Comparison of ENCODE assay signal across 26 cellular contexts in the genomic region with DNA sequence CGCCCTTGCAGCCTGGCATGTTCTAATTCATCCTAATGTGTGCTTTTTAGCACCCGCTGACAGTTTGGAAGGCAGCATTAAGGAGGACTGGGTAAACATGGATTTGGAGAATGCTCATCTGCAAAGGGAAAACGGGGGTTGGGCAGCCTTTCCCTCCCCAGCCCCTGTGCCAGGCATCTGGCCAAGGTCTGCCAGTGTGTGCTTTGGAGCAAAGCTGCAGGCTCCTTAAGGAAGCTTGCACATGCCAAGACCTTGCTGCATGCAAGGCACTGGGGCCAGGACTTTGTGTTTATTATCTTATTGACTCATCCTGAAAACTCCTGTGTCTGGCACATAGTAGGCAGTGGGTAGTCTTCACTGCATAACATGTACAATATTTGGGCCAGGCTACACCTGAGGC. TPM values are rescaled to one million over a fixed set of nuclear protein-coding genes. Genes with fewer than 3 reads are reported as not detected.
A peak's percentile ranks its signal among the peaks of the same experiment; 100 is the strongest.
DNase-seq lines count a peak whose midpoint lies in the region; ATAC-seq lines count a peak whose summit lies in the region.
"Had no signal": no experiment of that assay in that cellular context is flagged by ENCODE, and none has a peak within 500 bp of the region (broad histone marks: within the 10 kb centered on the region; RNA-seq: fewer than 3 reads in every experiment).

No MANE protein-coding gene starts in this region.

- H3K4ac ChIP-seq in neuronal stem cell (ENCODE audit: low read length) = no peak overlapping the region

- H3K9ac ChIP-seq in neuronal stem cell (ENCODE audit: low read depth, low read length, poor library complexity) = no peak overlapping the region

- no peak for ATAC-seq in naive thymus-derived CD8-positive, alpha-beta T cell
- ATAC-seq in GM18519 (IDR thresholded peaks at IDR 0.05; ENCODE audit: low FRiP score, unreplicated experiment) (no peak), HG02759 (IDR thresholded peaks at IDR 0.05; ENCODE audit: unreplicated experiment) (no peak)
- ATAC-seq: activated T-helper 17 cell treated with anti-CD3 and anti-CD28 coated beads, Interleukin-2, amount 50 U/mL, for 72 hours; heart left ventricle; T-helper 17 cell had no signal

- no peaks in the 10 kb centered on the region for H3K27me3 ChIP-seq in neuronal stem cell (ENCODE audit: control insufficient read depth in 3 of 3, insufficient read depth in 3 of 3, low read depth in 1 of 3, low read length in 3 of 3)
- H3K27me3 ChIP-seq: heart left ventricle, tibial artery had no signal

- peak; percentile 7 for DNase-seq in DMS 273 (lab: John Stamatoyannopoulos, UW; ENCODE audit: unreplicated experiment)
- no peak for DNase-seq in DMS 273 treated with DMSO at 0.1 percent for 48 hours (lab: John Stamatoyannopoulos, UW)
- peak; percentile 39 for DNase-seq in HT1080 (ENCODE audit: low read depth)
- peak; percentile 13 for DNase-seq in astrocyte of the hippocampus (ENCODE audit: low read depth, low spot score)
- DNase-seq in neuronal stem cell (ENCODE audit: low spot score) = no peak
- DNase-seq in naive thymus-derived CD8-positive, alpha-beta T cell = no peak
- DNase-seq: AML-193; central memory CD4-positive, alpha-beta T cell; DND-41; HCEC 1CT; heart left ventricle; NCI-H2081 treated with DMSO at 0.1 percent for 48 hours; T-helper 17 cell; tibial artery; WERI-Rb-1 had no signal

- no peak overlapping the region for H3K4me3 ChIP-seq in neuronal stem cell (ENCODE audit: low read length in 2 of 2)
- H3K4me3 ChIP-seq: heart left ventricle, tibial artery had no signal

- no peak overlapping the region for H4K8ac ChIP-seq in neuronal stem cell (ENCODE audit: low read depth, low read length)

- H2BK12ac ChIP-seq in neuronal stem cell (ENCODE audit: low read length) = no peak overlapping the region

- H4K91ac ChIP-seq in neuronal stem cell (ENCODE audit: low read depth, low read length, poor library complexity) = no peak overlapping the region

- no peak overlapping the region for H3K4me3 Mint-ChIP-seq in naive thymus-derived CD8-positive, alpha-beta T cell
- H3K4me3 Mint-ChIP-seq: activated naive CD8-positive, alpha-beta T cell; activated T-helper 17 cell treated with anti-CD3 and anti-CD28 coated beads, Interleukin-2, amount 50 U/mL, for 72 hours; stimulated activated naive CD8-positive, alpha-beta T cell treated with anti-CD3 and anti-CD28 coated beads, Interleukin-15, Interleukin-2, amounts not matched to agents 100 ng/mL and 50 ng/mL, for 24 hours; T-helper 17 cell had no signal

- no peak overlapping the region for H2BK120ac ChIP-seq in neuronal stem cell (ENCODE audit: low read depth, low read length)

- H3K9me3 ChIP-seq in neuronal stem cell (replicated peaks in 1 of 2; ENCODE audit: control insufficient read depth in 2 of 2, insufficient read depth in 1 of 2, low read depth in 1 of 2, low read length in 2 of 2) = peaks cover 3 to 5% of the 10 kb centered on the region in 2 donors
- H3K9me3 ChIP-seq: heart left ventricle, tibial artery had no signal

- POLR2A ChIA-PET in naive thymus-derived CD8-positive, alpha-beta T cell (lab: Charles Lee) = no interaction called here

- H3K27ac Mint-ChIP-seq in naive thymus-derived CD8-positive, alpha-beta T cell = no peak overlapping the region
- H3K27ac Mint-ChIP-seq: activated naive CD8-positive, alpha-beta T cell; activated T-helper 17 cell treated with anti-CD3 and anti-CD28 coated beads, Interleukin-2, amount 50 U/mL, for 72 hours; progenitor cell of endocrine pancreas; stimulated activated naive CD8-positive, alpha-beta T cell treated with anti-CD3 and anti-CD28 coated beads, Interleukin-15, Interleukin-2, amounts not matched to agents 100 ng/mL and 50 ng/mL, for 24 hours; T-helper 17 cell had no signal

- no peaks in the 10 kb centered on the region for H3K79me1 ChIP-seq in neuronal stem cell (ENCODE audit: low read depth, low read length)

- H3K9me3 Mint-ChIP-seq in naive thymus-derived CD8-positive, alpha-beta T cell = no peaks in the 10 kb centered on the region
- H3K9me3 Mint-ChIP-seq: activated T-helper 17 cell treated with anti-CD3 and anti-CD28 coated beads, Interleukin-2, amount 50 U/mL, for 72 hours; stimulated activated naive CD8-positive, alpha-beta T cell treated with anti-CD3 and anti-CD28 coated beads, Interleukin-15, Interleukin-2, amounts not matched to agents 100 ng/mL and 50 ng/mL, for 24 hours had no signal

- H3K4me2 ChIP-seq in neuronal stem cell (ENCODE audit: insufficient read depth, low read length, poor library complexity, severe bottlenecking) = no peak overlapping the region

- peaks cover 0 to 3% (median 0%) of the 10 kb centered on the region in 5 donors for H3K27me3 Mint-ChIP-seq in naive thymus-derived CD8-positive, alpha-beta T cell
- H3K27me3 Mint-ChIP-seq: stimulated activated naive CD8-positive, alpha-beta T cell treated with anti-CD3 and anti-CD28 coated beads, Interleukin-15, Interleukin-2, amounts not matched to agents 100 ng/mL and 50 ng/mL, for 24 hours had no signal

- no peaks in the 10 kb centered on the region for H3K4me1 Mint-ChIP-seq in naive thymus-derived CD8-positive, alpha-beta T cell
- H3K4me1 Mint-ChIP-seq: activated T-helper 17 cell treated with anti-CD3 and anti-CD28 coated beads, Interleukin-2, amount 50 U/mL, for 72 hours; T-helper 17 cell had no signal

- no CpG with 5 or more reads among the region's 3 CpGs for WGBS in neuronal stem cell (ENCODE audit: extremely low coverage in 2 of 2, insufficient read length in 2 of 2, insufficient replicate concordance in 1 of 2), 2 donors

- no peaks in the 10 kb centered on the region for H3K36me3 ChIP-seq in neuronal stem cell (replicated peaks in 1 of 2; ENCODE audit: control insufficient read depth in 2 of 2, insufficient read depth in 2 of 2, low read length in 2 of 2)
- H3K36me3 ChIP-seq: heart left ventricle, tibial artery, WERI-Rb-1 had no signal

- peak overlapping the region; percentile 7 for H3K18ac ChIP-seq in neuronal stem cell (ENCODE audit: low read length)

- H2AK5ac ChIP-seq in neuronal stem cell (ENCODE audit: low read depth, low read length) = no peak overlapping the region

- no peak overlapping the region for H2BK15ac ChIP-seq in neuronal stem cell (ENCODE audit: low read length)

- no peak overlapping the region for H2BK5ac ChIP-seq in neuronal stem cell (ENCODE audit: low read length)

- H3K23ac ChIP-seq in neuronal stem cell (ENCODE audit: low read depth, low read length, poor library complexity) = no peak overlapping the region

- no peak overlapping the region for H3K27ac ChIP-seq in neuronal stem cell (replicated peaks; ENCODE audit: low read length)
- H3K27ac ChIP-seq: 22Rv1, heart left ventricle, HL-60, tibial artery, WERI-Rb-1 had no signal

- H3K14ac ChIP-seq in neuronal stem cell (ENCODE audit: low read length) = no peak overlapping the region

- no peak overlapping the region for H2AFZ ChIP-seq in neuronal stem cell (ENCODE audit: low read length)

- no peaks in the 10 kb centered on the region for H3K36me3 Mint-ChIP-seq in naive thymus-derived CD8-positive, alpha-beta T cell
- H3K36me3 Mint-ChIP-seq: activated naive CD8-positive, alpha-beta T cell had no signal

- no peaks in the 10 kb centered on the region for H3K4me1 ChIP-seq in neuronal stem cell (ENCODE audit: control insufficient read depth in 2 of 2, insufficient read depth in 1 of 2, low read depth in 1 of 2, low read length in 2 of 2)
- H3K4me1 ChIP-seq: heart left ventricle, tibial artery had no signal

RNA-seq across cellular contexts. Expression of a gene that starts 20.1 kb away (rescaled TPM):
- not detected in 2 replicates for total RNA-seq in HT1080 (2014; rRNA removed; shearing (Covaris generic))
- polyA plus RNA-seq in HT1080 (2015; cell fraction: cytosol; rRNA removed) = not detected in 2 replicates
- not detected in 2 replicates for polyA plus RNA-seq in HT1080 (2015; cell fraction: nucleus; rRNA removed)
- 0.08 TPM for polyA plus RNA-seq in neuronal stem cell (2013, experiment 1 of 2)
- 0.08 TPM for polyA plus RNA-seq in neuronal stem cell (2013, experiment 2 of 2)
- total RNA-seq in naive thymus-derived CD8-positive, alpha-beta T cell = not detected
- not detected for polyA plus RNA-seq in naive thymus-derived CD8-positive, alpha-beta T cell
- total RNA-seq: activated T-helper 17 cell treated with anti-CD3 and anti-CD28 coated beads, Interleukin-2, amount 50 U/mL, for 72 hours; astrocyte; heart left ventricle; NCI-H460; progenitor cell of endocrine pancreas; SK-MEL-5; T-helper 17 cell had no signal

Comparison
In these comparisons a context has a peak if more than half of its experiments do, and no peak if none do; other contexts are left out.
1. DNase-seq: peak in DMS 273 (single experiment), HT1080 (single experiment) and astrocyte of the hippocampus (single experiment); none in DMS 273 treated with DMSO at 0.1 percent for 48 hours (single experiment), neuronal stem cell (single experiment) and naive thymus-derived CD8-positive, alpha-beta T cell (0 of 10).